In genomic region chr19:46478356-46478986, GRCh38 we compare ENCODE assay signal across 9 cellular contexts. TPM values are rescaled to one million over a fixed set of nuclear protein-coding genes. Genes with fewer than 3 reads are reported as not detected.
DNase-seq lines count a peak whose midpoint lies in the region; ATAC-seq and TF ChIP-seq lines count a peak whose summit lies in the region.
"Had no signal": no experiment of that assay in that cellular context is flagged by ENCODE, and none has a peak within 500 bp of the region (broad histone marks: within the 10 kb centered on the region; RNA-seq: fewer than 3 reads in every experiment).

No MANE protein-coding gene starts in this region.

- H3K79me2 ChIP-seq in OCI-LY7 (ENCODE audit: insufficient read depth, low read depth, low read length) (no peaks in the 10 kb centered on the region), MM.1S (ENCODE audit: low read length) (no peaks in the 10 kb centered on the region)

- H3K27me3 ChIP-seq in MM.1S (replicated peaks; ENCODE audit: insufficient read depth, low read length): peaks cover 84% of the 10 kb centered on the region
- H3K27me3 ChIP-seq: SJSA1 had no signal

- H3K27ac ChIP-seq in OCI-LY7 (ENCODE audit: low read depth, low read length, poor library complexity, severe bottlenecking): peak overlapping the region; percentile 60
- no peak overlapping the region for H3K27ac ChIP-seq in MM.1S (ENCODE audit: low read length)
- no peak overlapping the region for H3K27ac ChIP-seq in substantia nigra (ENCODE audit: low read depth, low read length, poor library complexity, severe bottlenecking)
- H3K27ac ChIP-seq: SJSA1 had no signal

- peak; percentile 57 for ATAC-seq in stimulated activated naive CD8-positive, alpha-beta T cell treated with anti-CD3 and anti-CD28 coated beads, Interleukin-15, Interleukin-2, amounts not matched to agents 100 U/mL and 50 U/mL, for 24 hours
- no peak for ATAC-seq in stimulated activated naive CD8-positive, alpha-beta T cell treated with anti-CD3 and anti-CD28 coated beads, Interleukin-15, amount 100 ng/mL, for 72 hours
- ATAC-seq in GM21423 (IDR thresholded peaks at IDR 0.05; ENCODE audit: unreplicated experiment): no peak

- POLR2A ChIA-PET in OCI-LY7 (lab: Charles Lee): no interaction called here

- no peaks in the 10 kb centered on the region for H3K9me3 Mint-ChIP-seq in stimulated activated naive CD8-positive, alpha-beta T cell treated with anti-CD3 and anti-CD28 coated beads, Interleukin-15, amount 100 ng/mL, for 72 hours

- intact Hi-C loops in OCI-LY7 (cut with micrococcal nuclease; ENCODE audit: unreplicated experiment): no loop called here

- CTCF ChIA-PET in OCI-LY7 (lab: Charles Lee; ENCODE audit: unreplicated experiment): no interaction called here

- peaks cover 9% of the 10 kb centered on the region for H3K4me1 Mint-ChIP-seq in stimulated activated naive CD8-positive, alpha-beta T cell treated with anti-CD3 and anti-CD28 coated beads, Interleukin-15, amount 100 ng/mL, for 72 hours

- DNase-seq in stimulated activated naive CD8-positive, alpha-beta T cell treated with anti-CD3 and anti-CD28 coated beads, Interleukin-15, Interleukin-2, amounts not matched to agents 100 U/mL and 50 U/mL, for 24 hours: peak; percentile 10
- DNase-seq in stimulated activated naive CD8-positive, alpha-beta T cell treated with anti-CD3 and anti-CD28 coated beads, Interleukin-15, amount 100 ng/mL, for 72 hours: no peak
- DNase-seq in OCI-LY7 (ENCODE audit: low spot score) (peak; percentile 83), fibroblast of peridontal ligament (ENCODE audit: extremely low read depth) (peak; percentile 77), MM.1S (no peak), substantia nigra (lab: John Stamatoyannopoulos, UW) (no peak), kidney glomerular epithelial cell (lab: John Stamatoyannopoulos, UW) (no peak)

- H3K4me2 ChIP-seq in OCI-LY7 (ENCODE audit: low read length): peak overlapping the region; percentile 65
- no peak overlapping the region for H3K4me2 ChIP-seq in MM.1S (ENCODE audit: low read depth, low read length)

- H3F3A ChIP-seq in MM.1S (ENCODE audit: insufficient read depth, low read length): no peaks in the 10 kb centered on the region

- no peaks in the 10 kb centered on the region for H3K36me3 ChIP-seq in OCI-LY7 (ENCODE audit: insufficient read depth, low read length)
- H3K36me3 ChIP-seq in MM.1S (replicated peaks; ENCODE audit: insufficient read depth, low read length): no peaks in the 10 kb centered on the region
- H3K36me3 ChIP-seq: SJSA1 had no signal

- TF ChIP-seq CTCF in OCI-LY7 (conservative IDR thresholded peaks at IDR 0.05; ENCODE audit: low read length) (no peak), MM.1S (IDR thresholded peaks at IDR 0.05; ENCODE audit: low read length) (no peak)

- no peaks in the 10 kb centered on the region for H3K9me2 ChIP-seq in OCI-LY7 (ENCODE audit: insufficient read depth, low read length)
- no peaks in the 10 kb centered on the region for H3K9me2 ChIP-seq in MM.1S (replicated peaks; ENCODE audit: insufficient read depth, low read length)

- no TSS peak for BruUV-seq in OCI-LY7 (replicated peaks; lab: Mats Ljungman, UMichigan)

- H3K9me3 ChIP-seq in OCI-LY7 (ENCODE audit: low read length) (no peaks in the 10 kb centered on the region), MM.1S (replicated peaks; ENCODE audit: insufficient read depth, low read length) (no peaks in the 10 kb centered on the region)
- H3K9me3 ChIP-seq: SJSA1 had no signal

- no peak overlapping the region for H3K9ac ChIP-seq in MM.1S (ENCODE audit: low read length)

- peak overlapping the region in 1 of 2 donors; percentile 91 for H3K27ac Mint-ChIP-seq in stimulated activated naive CD8-positive, alpha-beta T cell treated with anti-CD3 and anti-CD28 coated beads, Interleukin-15, amount 100 ng/mL, for 72 hours

- no peaks in the 10 kb centered on the region for H4K20me1 ChIP-seq in OCI-LY7 (ENCODE audit: insufficient read depth, low read length)
- no peaks in the 10 kb centered on the region for H4K20me1 ChIP-seq in MM.1S (ENCODE audit: insufficient read depth, low read length)

- H3K27me3 Mint-ChIP-seq in stimulated activated naive CD8-positive, alpha-beta T cell treated with anti-CD3 and anti-CD28 coated beads, Interleukin-15, amount 100 ng/mL, for 72 hours: peaks cover 60% of the 10 kb centered on the region

- H3K4me3 ChIP-seq in OCI-LY7 (ENCODE audit: low read depth, low read length, poor library complexity, severe bottlenecking) (no peak overlapping the region), MM.1S (ENCODE audit: low read length) (no peak overlapping the region)
- H3K4me3 ChIP-seq: SJSA1 had no signal

- H2AFZ ChIP-seq in OCI-LY7 (ENCODE audit: low read length): peak overlapping the region; percentile 61; the same call in 1 of the 2 replicates
- H2AFZ ChIP-seq in MM.1S (ENCODE audit: low read length): no peak overlapping the region

- peaks cover 44% of the 10 kb centered on the region for H3K4me1 ChIP-seq in OCI-LY7 (ENCODE audit: insufficient read depth, low read length, poor library complexity, severe bottlenecking)
- no peaks in the 10 kb centered on the region for H3K4me1 ChIP-seq in MM.1S (ENCODE audit: low read length)

- no peak overlapping the region for H3K4me3 Mint-ChIP-seq in stimulated activated naive CD8-positive, alpha-beta T cell treated with anti-CD3 and anti-CD28 coated beads, Interleukin-15, amount 100 ng/mL, for 72 hours

RNA-seq across cellular contexts. Expression of gene PNMA8A, which starts 7.1 kb away (rescaled TPM):
- total RNA-seq in OCI-LY7 (2014; rRNA removed; shearing (Covaris generic)): not detected in 2 replicates
- not detected in 2 replicates for total RNA-seq in OCI-LY7 (2022)

RNA-seq across cellular contexts. Expression of gene PNMA8B, which starts 17.2 kb away (rescaled TPM):
- 1.9 and 2.0 TPM in 2 replicates for total RNA-seq in OCI-LY7 (2014; rRNA removed; shearing (Covaris generic))
- 0.33 and 0.40 TPM in 2 replicates for total RNA-seq in OCI-LY7 (2022)
- total RNA-seq: SJSA1 had no signal

RNA-seq across cellular contexts. Expression of gene PNMA8C, which starts 49.7 kb away (rescaled TPM):
- 1.0 and 1.5 TPM in 2 replicates for total RNA-seq in OCI-LY7 (2014; rRNA removed; shearing (Covaris generic))
- 4.3 and 4.9 TPM in 2 replicates for total RNA-seq in OCI-LY7 (2022)
- total RNA-seq: SJSA1 had no signal

Comparison
In these comparisons a context has a peak if more than half of its experiments do, and no peak if none do; other contexts are left out.
1. DNase-seq: peak in stimulated activated naive CD8-positive, alpha-beta T cell treated with anti-CD3 and anti-CD28 coated beads, Interleukin-15, Interleukin-2, amounts not matched to agents 100 U/mL and 50 U/mL, for 24 hours (single experiment), OCI-LY7 (single experiment) and fibroblast of peridontal ligament (single experiment); none in stimulated activated naive CD8-positive, alpha-beta T cell treated with anti-CD3 and anti-CD28 coated beads, Interleukin-15, amount 100 ng/mL, for 72 hours (0 of 2), MM.1S (single experiment), substantia nigra (0 of 49) and kidney glomerular epithelial cell (single experiment).